Comparison of ENCODE assay signal across 15 cellular contexts in genomic region chr5:115435065-115435775, GRCh38.
"Had no signal": no experiment of that assay in that cellular context is flagged by ENCODE, and none has a peak within 500 bp of the region (broad histone marks: within the 10 kb centered on the region; RNA-seq: fewer than 3 reads in every experiment).

No MANE protein-coding gene starts in this region.

- H2AFZ ChIP-seq: parathyroid adenoma had no signal

- H3K9me3 ChIP-seq: neutrophil had no signal

- H3K4me3 ChIP-seq: tibial nerve had no signal

- ATAC-seq: effector memory CD8-positive, alpha-beta T cell; left lobe of liver; natural killer cell; stimulated activated naive B cell treated with anti-CD40 and anti-IgM and Interleukin-4, amounts not matched to agents 10 μg/mL and 1 μg/mL and 100 μg/mL, for 72 hours had no signal

- H3K27me3 ChIP-seq: brain microvascular endothelial cell, tibial nerve had no signal

- H3K79me2 ChIP-seq: parathyroid adenoma had no signal

- H3K4me1 ChIP-seq: parathyroid adenoma had no signal

- H3K9ac ChIP-seq: parathyroid adenoma had no signal

- H3K36me3 ChIP-seq: brain microvascular endothelial cell, neutrophil, tibial nerve had no signal

- DNase-seq: activated CD4-positive, CD25-positive, alpha-beta regulatory T cell treated with anti-CD3 and anti-CD28 coated beads, Interleukin-2, amount 50 U/mL, for 72 hours; activated naive CD8-positive, alpha-beta T cell treated with anti-CD3 and anti-CD28 coated beads for 36 hours; amygdala; brain microvascular endothelial cell; dermis blood vessel endothelial cell; effector memory CD8-positive, alpha-beta T cell; hippocampal formation; mesendoderm; natural killer cell; stimulated activated CD4-positive, alpha-beta T cell treated with anti-CD3 and anti-CD28 coated beads, Interleukin-2, amount 100 ng/mL, for 48 hours; stimulated activated naive B cell treated with anti-CD40 and anti-IgM and Interleukin-4, amounts not matched to agents 10 μg/mL and 1 μg/mL and 100 μg/mL, for 72 hours had no signal

- H3K27ac ChIP-seq: brain microvascular endothelial cell, neutrophil, parathyroid adenoma, tibial nerve had no signal
